In genomic region chr2:173232956-173233744, GRCh38 we compare ENCODE assay signal across 26 cellular contexts.
DNase-seq lines count a peak whose midpoint lies in the region; ATAC-seq, FAIRE-seq and TF ChIP-seq lines count a peak whose summit lies in the region.
"Had no signal": no experiment of that assay in that cellular context is flagged by ENCODE, and none has a peak within 500 bp of the region (broad histone marks: within the 10 kb centered on the region; RNA-seq: fewer than 3 reads in every experiment).

No MANE protein-coding gene starts in this region.

- FAIRE-seq in H1 (lab: Jason Lieb, UNC): no peak
- FAIRE-seq: GM19239 had no signal

- H3K9me3 ChIP-seq in H1 (ENCODE audit: insufficient read depth in 2 of 2, low read depth in 1 of 2, low read length in 1 of 2): peaks cover 2 to 8% of the 10 kb centered on the region in 2 experiments; a peak in 1 of 4 replicates
- H3K9me3 ChIP-seq: heart right ventricle, vagina had no signal

- no peak overlapping the region for H3K9ac ChIP-seq in H1 (replicated peaks in 1 of 4; ENCODE audit: extremely low read depth in 1 of 4, low read depth in 3 of 4, low read length in 3 of 4)

- CTCF ChIA-PET in H1 (lab: Charles Lee; ENCODE audit: partially characterized antibody): interaction anchor here (1.0 to 2.3 kb wide), 3 partner anchors 14 to 205 kb away, joined by 3 to 7 read pairs (median 4); no protein-coding TSS in a partner anchor

- H2BK15ac ChIP-seq in H1 (ENCODE audit: low read length): no peak overlapping the region

- H3K27ac ChIP-seq in H1 (ENCODE audit: low read depth, low read length): no peak overlapping the region
- H3K27ac ChIP-seq: heart right ventricle, vagina had no signal

- TF ChIP-seq RAD21 in H1 (IDR thresholded peaks at IDR 0.05 in 1 of 2, conservative IDR thresholded peaks at IDR 0.05 in 1 of 2; ENCODE audit: low read depth in 2 of 2, low read length in 2 of 2): no peak

- no peaks in the 10 kb centered on the region for H3K79me1 ChIP-seq in H1 (ENCODE audit: low read depth, low read length)

- H3K4me1 ChIP-seq in H1 (replicated peaks in 1 of 4; ENCODE audit: control insufficient read depth in 3 of 4, insufficient read depth in 4 of 4, low read length in 3 of 4): peaks cover 2 to 5% (median 2%) of the 10 kb centered on the region in 4 experiments; a peak in 3 of 7 replicates

- no peaks in the 10 kb centered on the region for H3K27me3 Mint-ChIP-seq in HFFc6 (ENCODE audit: insufficient read depth)
- peaks cover 10% of the 10 kb centered on the region for H3K27me3 Mint-ChIP-seq in T-helper 2 cell treated with Interferon-gamma antibody and Interleukin-4, amounts not matched to agents 5 μg/mL and 100 μg/mL, for 36 hours (ENCODE audit: low read depth)

- no peak overlapping the region for H4K91ac ChIP-seq in H1 (replicated peaks; ENCODE audit: insufficient read length, low read length)

- TF ChIP-seq EP300 in H1 (IDR thresholded peaks at IDR 0.05; ENCODE audit: borderline replicate concordance in 1 of 2, low read depth in 2 of 2, low read length in 2 of 2): no peak

- H3K36me3 Mint-ChIP-seq in HFFc6 (ENCODE audit: low read depth): peaks cover 17% of the 10 kb centered on the region
- peaks cover 9% of the 10 kb centered on the region for H3K36me3 Mint-ChIP-seq in T-helper 2 cell treated with Interferon-gamma antibody and Interleukin-4, amounts not matched to agents 5 μg/mL and 100 μg/mL, for 36 hours (ENCODE audit: low read depth)
- H3K36me3 Mint-ChIP-seq: activated CD4-positive, alpha-beta memory T cell treated with anti-CD3 and anti-CD28 coated beads for 36 hours had no signal

- no peak overlapping the region for H3K56ac ChIP-seq in H1 (replicated peaks; ENCODE audit: insufficient read length, low read depth, low read length)

- H3K27ac Mint-ChIP-seq in HFFc6: peak overlapping the region; percentile 27; the same call in 1 of the 2 replicates
- H3K27ac Mint-ChIP-seq in T-helper 2 cell treated with Interferon-gamma antibody and Interleukin-4, amounts not matched to agents 5 μg/mL and 100 μg/mL, for 36 hours: no peak overlapping the region
- H3K27ac Mint-ChIP-seq: activated CD4-positive, alpha-beta memory T cell treated with anti-CD3 and anti-CD28 coated beads for 36 hours; CD14-positive monocyte had no signal

- no peak overlapping the region for H3K4ac ChIP-seq in H1 (replicated peaks; ENCODE audit: insufficient read length, low read depth, low read length)

- no peaks in the 10 kb centered on the region for H3K9me3 Mint-ChIP-seq in HFFc6
- H3K9me3 Mint-ChIP-seq in T-helper 2 cell treated with Interferon-gamma antibody and Interleukin-4, amounts not matched to agents 5 μg/mL and 100 μg/mL, for 36 hours: no peaks in the 10 kb centered on the region
- H3K9me3 Mint-ChIP-seq: activated CD4-positive, alpha-beta memory T cell treated with anti-CD3 and anti-CD28 coated beads for 36 hours; CD14-positive monocyte had no signal

- H3K23ac ChIP-seq in H1 (ENCODE audit: insufficient read length): no peak overlapping the region

- ATAC-seq in HG02623 (IDR thresholded peaks at IDR 0.05; ENCODE audit: unreplicated experiment): no peak
- no peak for ATAC-seq in GM21390 (IDR thresholded peaks at IDR 0.05; ENCODE audit: unreplicated experiment)
- ATAC-seq in HG02852 (IDR thresholded peaks at IDR 0.05; ENCODE audit: unreplicated experiment): no peak
- ATAC-seq: activated CD4-positive, CD25-positive, alpha-beta regulatory T cell treated with anti-CD3 and anti-CD28 coated beads, Interleukin-2, amount 50 U/mL, for 24 hours; left colon; Right ventricle myocardium inferior had no signal

- no peaks in the 10 kb centered on the region for H3K79me2 ChIP-seq in H1 (ENCODE audit: control insufficient read depth in 1 of 2, insufficient read depth in 2 of 2, low read length in 2 of 2)

- no peaks in the 10 kb centered on the region; the same call in 1 of the 2 replicates for H3K23me2 ChIP-seq in H1 (ENCODE audit: low read depth, low read length)

- no peak overlapping the region for H4K5ac ChIP-seq in H1 (ENCODE audit: insufficient read length, low read depth, low read length)

- no peak overlapping the region for H2BK120ac ChIP-seq in H1 (replicated peaks; ENCODE audit: low read depth, low read length)

- H4K8ac ChIP-seq in H1 (ENCODE audit: extremely low read depth, insufficient read depth, low read length): no peak overlapping the region

- H2AFZ ChIP-seq in H1 (ENCODE audit: low read length): no peak overlapping the region

- H3K36me3 ChIP-seq in H1 (ENCODE audit: control insufficient read depth in 2 of 4, insufficient read depth in 4 of 4, low read length in 3 of 4): 0 out of 8 replicates have a peak, but pooled peaks cover 0 to 6% (median 0%) of the 10 kb centered on the region in 4 experiments

- TF ChIP-seq CTCF in HFFc6 (IDR thresholded peaks at IDR 0.05) (no peak), H1 (IDR thresholded peaks at IDR 0.05; ENCODE audit: control extremely low read depth in 1 of 3, insufficient read depth in 1 of 3, low read depth in 1 of 3, low read length in 3 of 3) (no peak)

- POLR2A ChIA-PET in H1 (lab: Charles Lee; ENCODE audit: partially characterized antibody): no interaction called here

- no peak overlapping the region for H3K18ac ChIP-seq in H1 (ENCODE audit: extremely low read depth, low read length)

- WGBS in H1 (ENCODE audit: extremely low coverage in 1 of 2, insufficient coverage in 1 of 2, insufficient read length in 1 of 2, insufficient replicate concordance in 2 of 2, low coverage in 1 of 2, low lambda C conversion rate in 2 of 2, missing lambda C conversion rate in 1 of 2), 2 experiments: 84% methylated on average over 5 of the region's 5 CpGs; no CpG with 5 or more reads in 1 of the 2 experiments

- H3K14ac ChIP-seq in H1 (ENCODE audit: insufficient read length): no peak overlapping the region

- DNase-seq in HFFc6 (peak; percentile 7), H1 (ENCODE audit: low read depth in 1 of 2, low spot score in 2 of 2) (no peak), renal cortical epithelial cell (ENCODE audit: low read depth) (peak; percentile 35)
- peak; percentile 24 for DNase-seq in T-helper 2 cell treated with Interferon-gamma antibody and Interleukin-4, amounts not matched to agents 5 μg/mL and 100 μg/mL, for 36 hours (ENCODE audit: low spot score)
- DNase-seq: activated CD4-positive, alpha-beta memory T cell treated with anti-CD3 and anti-CD28 coated beads for 36 hours; activated naive CD4-positive, alpha-beta T cell; activated T-cell treated with anti-CD3 and anti-CD28 coated beads for 4 hours; amniotic stem cell; central memory CD4-positive, alpha-beta T cell; heart right ventricle; left colon; mesenchymal stem cell; NCI-H1417 treated with DMSO at 0.1 percent for 48 hours; nucleus accumbens; OCI-M1; stimulated activated CD4-positive, alpha-beta T cell treated with anti-CD3 and anti-CD28 coated beads, Interleukin-4, amount 100 ng/mL, for 1 hour; stimulated activated naive CD4-positive, alpha-beta T cell; T-helper 9 cell had no signal

- no peaks in the 10 kb centered on the region for H3K27me3 ChIP-seq in H1 (replicated peaks in 1 of 4; ENCODE audit: control insufficient read depth in 3 of 4, extremely low read depth in 1 of 4, insufficient read depth in 3 of 4, low read length in 3 of 4)
- H3K27me3 ChIP-seq: heart right ventricle, vagina had no signal

- no peak overlapping the region for H2BK5ac ChIP-seq in H1 (ENCODE audit: low read depth, low read length)

- H3K4me3 ChIP-seq in H1 (ENCODE audit: extremely low read depth in 1 of 4, insufficient read depth in 2 of 4, low read depth in 3 of 4, low read length in 4 of 4): no peak overlapping the region
- H3K4me3 ChIP-seq: heart right ventricle, vagina had no signal

- H2BK12ac ChIP-seq in H1 (ENCODE audit: low read depth, low read length): no peak overlapping the region

- no peaks in the 10 kb centered on the region for H3K4me1 Mint-ChIP-seq in HFFc6 (ENCODE audit: low read depth)
- peaks cover 10% of the 10 kb centered on the region for H3K4me1 Mint-ChIP-seq in T-helper 2 cell treated with Interferon-gamma antibody and Interleukin-4, amounts not matched to agents 5 μg/mL and 100 μg/mL, for 36 hours (ENCODE audit: low read depth)
- H3K4me1 Mint-ChIP-seq: CD14-positive monocyte had no signal

- H2AK5ac ChIP-seq in H1 (ENCODE audit: low read depth, low read length): 0 out of 2 replicates have a peak overlapping the region, but pooled peaks have one; percentile 20

- H3K4me2 ChIP-seq in H1 (ENCODE audit: insufficient read depth in 1 of 2, low read depth in 2 of 2, low read length in 2 of 2): no peak overlapping the region

- no peaks in the 10 kb centered on the region for H4K20me1 ChIP-seq in H1 (replicated peaks in 1 of 2; ENCODE audit: control insufficient read depth in 1 of 2, insufficient read depth in 2 of 2, low read length in 2 of 2)

- no peak overlapping the region for H3K4me3 Mint-ChIP-seq in HFFc6
- H3K4me3 Mint-ChIP-seq in T-helper 2 cell treated with Interferon-gamma antibody and Interleukin-4, amounts not matched to agents 5 μg/mL and 100 μg/mL, for 36 hours: no peak overlapping the region
- H3K4me3 Mint-ChIP-seq: activated CD4-positive, alpha-beta memory T cell treated with anti-CD3 and anti-CD28 coated beads for 36 hours; CD14-positive monocyte had no signal

- no peak for TF ChIP-seq POLR2A in H1 (IDR thresholded peaks at IDR 0.05; ENCODE audit: control extremely low read depth in 1 of 2, low read depth in 2 of 2, low read length in 2 of 2)

- H2BK20ac ChIP-seq in H1 (ENCODE audit: low read length): no peak overlapping the region

TF ChIP-seq in H1, 55 proteins besides CTCF, POLR2A, EP300 and RAD21:
- no peak for TF ChIP-seq CBX8 (IDR thresholded peaks at IDR 0.05; ENCODE audit: borderline replicate concordance, low read depth, low read length)

Comparison
In these comparisons a context has a peak if more than half of its experiments do, and no peak if none do; other contexts are left out.
1. DNase-seq: peak in HFFc6 (single experiment), T-helper 2 cell treated with Interferon-gamma antibody and Interleukin-4, amounts not matched to agents 5 μg/mL and 100 μg/mL, for 36 hours (single experiment) and renal cortical epithelial cell (single experiment); none in H1 (0 of 2).